Comparison of ENCODE assay signal across 24 cellular contexts in the genomic region with DNA sequence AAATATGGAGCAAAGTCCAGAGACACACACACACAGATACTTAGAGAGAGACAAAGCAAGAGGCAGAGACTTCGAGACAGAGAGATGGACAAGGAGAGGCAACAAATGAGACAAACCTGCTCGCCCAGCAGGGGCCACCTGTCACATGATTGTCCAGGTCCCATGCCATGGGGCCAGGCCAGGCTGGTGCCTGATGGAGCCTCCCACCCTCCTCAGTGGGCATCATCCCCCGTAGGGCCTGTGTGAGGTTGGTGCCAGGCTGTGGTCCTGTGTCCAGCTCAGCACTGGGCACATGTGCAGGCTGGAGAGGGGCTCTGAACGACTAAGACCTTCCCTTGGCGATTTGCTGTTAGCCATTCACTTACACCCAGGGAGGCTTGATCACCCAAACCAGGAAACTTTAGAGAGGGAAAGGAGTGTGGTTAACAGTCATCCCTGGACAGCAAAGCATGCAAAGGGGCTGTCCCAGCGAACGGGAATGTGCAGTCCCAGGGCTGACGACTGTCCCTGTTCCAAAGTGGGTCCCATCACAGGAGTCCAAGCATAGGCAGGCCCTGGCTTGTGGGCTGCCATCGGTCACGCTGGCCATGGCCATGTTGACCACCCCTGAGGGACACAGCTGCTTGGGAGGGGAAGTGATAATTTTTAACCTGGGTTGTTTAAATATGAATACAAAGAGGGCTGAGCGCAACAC. TPM values are rescaled to one million over a fixed set of nuclear protein-coding genes. Genes with fewer than 3 reads are reported as not detected.
"Had no signal": no experiment of that assay in that cellular context is flagged by ENCODE, and none has a peak within 500 bp of the region (broad histone marks: within the 10 kb centered on the region; RNA-seq: fewer than 3 reads in every experiment).

No MANE protein-coding gene starts in this region.

- H3K9me3 Mint-ChIP-seq: activated naive CD8-positive, alpha-beta T cell treated with anti-CD3 and anti-CD28 coated beads, Interleukin-2, amount 50 U/mL, for 24 hours; activated T-cell treated with anti-CD3 and anti-CD28 coated beads, Interleukin-2, amount 50 U/mL, for 24 hours; endodermal cell had no signal

- DNase-seq: activated CD4-positive, alpha-beta T cell treated with anti-CD3 and anti-CD28 coated beads, Interleukin-2, amount 50 U/mL, for 1 hour; activated gamma-delta T cell; activated naive CD4-positive, alpha-beta T cell treated with anti-CD3 and anti-CD28 coated beads, Interleukin-2, amount 50 U/mL, for 16 hours; activated naive CD8-positive, alpha-beta T cell treated with anti-CD3 and anti-CD28 coated beads, Interleukin-2, amount 50 U/mL, for 24 hours; activated T-cell treated with anti-CD3 and anti-CD28 coated beads, Interleukin-2, amount 50 U/mL, for 24 hours; cerebellar nuclear complex; endodermal cell; foreskin fibroblast; kidney glomerular epithelial cell; left lung; naive B cell; occipital lobe; sigmoid colon; stimulated activated CD4-positive, alpha-beta T cell treated with anti-CD3 and anti-CD28 coated beads, Interleukin-4, amount 100 ng/mL, for 24 hours; stimulated activated naive CD8-positive, alpha-beta T cell treated with anti-CD3 and anti-CD28 coated beads, Interleukin-15, Interleukin-2, amounts not matched to agents 100 U/mL and 50 U/mL, for 24 hours; SW 1271; T-helper 17 cell; upper lobe of left lung had no signal

- H3K4me3 ChIP-seq: coronary artery, left lung, lung, sigmoid colon, smooth muscle cell, upper lobe of left lung had no signal

- H3K4me1 ChIP-seq: left lung, sigmoid colon, upper lobe of left lung had no signal

- H3K27ac ChIP-seq: coronary artery, epithelial cell of prostate, left lung, sigmoid colon, upper lobe of left lung had no signal

- ATAC-seq: activated naive CD8-positive, alpha-beta T cell treated with anti-CD3 and anti-CD28 coated beads, Interleukin-2, amount 50 U/mL, for 24 hours; left lung; stimulated activated naive CD8-positive, alpha-beta T cell treated with anti-CD3 and anti-CD28 coated beads, Interleukin-15, Interleukin-2, amounts not matched to agents 100 U/mL and 50 U/mL, for 24 hours; T-helper 17 cell had no signal

- H3K4me1 Mint-ChIP-seq: activated naive CD8-positive, alpha-beta T cell treated with anti-CD3 and anti-CD28 coated beads, Interleukin-2, amount 50 U/mL, for 24 hours had no signal

- H3K27ac Mint-ChIP-seq: activated naive CD8-positive, alpha-beta T cell treated with anti-CD3 and anti-CD28 coated beads, Interleukin-2, amount 50 U/mL, for 24 hours; activated T-cell treated with anti-CD3 and anti-CD28 coated beads, Interleukin-2, amount 50 U/mL, for 24 hours; endodermal cell; naive B cell; T-helper 17 cell had no signal

- H3K9me3 ChIP-seq: left lung, sigmoid colon, upper lobe of left lung had no signal

- H3K36me3 ChIP-seq: left lung, sigmoid colon, upper lobe of left lung had no signal

- H3K27me3 ChIP-seq: upper lobe of left lung had no signal

- H3K4me3 Mint-ChIP-seq: activated naive CD8-positive, alpha-beta T cell treated with anti-CD3 and anti-CD28 coated beads, Interleukin-2, amount 50 U/mL, for 24 hours; activated T-cell treated with anti-CD3 and anti-CD28 coated beads, Interleukin-2, amount 50 U/mL, for 24 hours; endodermal cell; naive B cell; T-helper 17 cell had no signal

RNA-seq across cellular contexts. Expression of a gene that starts 38.4 kb away (rescaled TPM):
- total RNA-seq: fibroblast of lung, glomerular endothelial cell had no signal
